ENCODE assay signal across 9 cellular contexts in genomic region chr7:101232141-101232821, GRCh38. TPM values are rescaled to one million over a fixed set of nuclear protein-coding genes. Genes with fewer than 3 reads are reported as not detected.
DNase-seq lines count a peak whose midpoint lies in the region; ATAC-seq and TF ChIP-seq lines count a peak whose summit lies in the region.
"Had no signal": no experiment of that assay in that cellular context is flagged by ENCODE, and none has a peak within 500 bp of the region (broad histone marks: within the 10 kb centered on the region; RNA-seq: fewer than 3 reads in every experiment).

No MANE protein-coding gene starts in this region.

- no peak for TF ChIP-seq CTCF in tibial nerve (IDR thresholded peaks at IDR 0.05)

- H3K9me3 ChIP-seq in tibial nerve: no peaks in the 10 kb centered on the region

- H3K4me3 ChIP-seq in tibial nerve: peak overlapping the region in 1 of 4 donors; percentile 24

- no peak for ATAC-seq in HG03097 (IDR thresholded peaks at IDR 0.05; ENCODE audit: low FRiP score, unreplicated experiment)
- no peak for ATAC-seq in HG02588 (IDR thresholded peaks at IDR 0.05; ENCODE audit: unreplicated experiment)

- peaks cover 0 to 71% (median 3%) of the 10 kb centered on the region in 3 donors for H3K36me3 ChIP-seq in tibial nerve

- H3K4me1 ChIP-seq in tibial nerve: peaks cover 0 to 26% (median 5%) of the 10 kb centered on the region in 4 donors

- TF ChIP-seq POLR2A in tibial nerve (IDR thresholded peaks at IDR 0.05): no peak

- in situ Hi-C loops in T47D (cut with HindIII; ENCODE audit: low pct_unique_long_range_greater_than_20kb, low sequenced_read_pairs): no loop called here

- DNase-seq in DMS 273 (lab: John Stamatoyannopoulos, UW; ENCODE audit: unreplicated experiment) (peak; percentile 59), DMS 273 treated with DMSO at 0.1 percent for 48 hours (lab: John Stamatoyannopoulos, UW) (no peak), T47D (ENCODE audit: low read depth in 1 of 2, low spot score in 1 of 2) (peak; percentile 75 to 76), kidney tubule cell (ENCODE audit: low spot score) (peak; percentile 71), tibial nerve (ENCODE audit: low spot score in 2 of 2) (no peak), inferior parietal cortex (ENCODE audit: extremely low spot score) (no peak)
- DNase-seq: activated CD4-positive, alpha-beta T cell treated with anti-CD3 and anti-CD28 coated beads for 1 hour had no signal

- WGBS in tibial nerve, 2 donors: 29 to 44% methylated on average over 38 to 41 of the region's 51 CpGs

- no peak for TF ChIP-seq EP300 in tibial nerve (IDR thresholded peaks at IDR 0.05)

- H3K27ac ChIP-seq in tibial nerve: peak overlapping the region in 3 of 4 donors; percentile 30 to 54 (median 52)

- no peaks in the 10 kb centered on the region for H3K27me3 ChIP-seq in tibial nerve

RNA-seq across cellular contexts. Expression of gene CLDN15, which starts 5.3 kb away (rescaled TPM):
- 10 to 100 TPM; 12.0 to 34.8 (median 25.6) TPM for total RNA-seq in tibial nerve

RNA-seq across cellular contexts. Expression of gene FIS1, which starts 12.6 kb away (rescaled TPM):
- total RNA-seq in tibial nerve: 100 to 1,000 TPM; 235 to 371 (median 348) TPM

RNA-seq across cellular contexts. Expression of gene ZNHIT1, which starts 14.3 kb away (rescaled TPM):
- total RNA-seq in tibial nerve: 100 to 1,000 TPM in 2 of 4 donors, 10 to 100 TPM in 2; 90.5 to 113 (median 99.3) TPM

RNA-seq across cellular contexts. Expression of gene PLOD3, which starts 14.9 kb away (rescaled TPM):
- 10 to 100 TPM; 42.8 to 82.2 (median 57.8) TPM for total RNA-seq in tibial nerve

RNA-seq across cellular contexts. Expression of gene MOGAT3, which starts 31.4 kb away (rescaled TPM):
- total RNA-seq in tibial nerve: not detected

Comparison
In these comparisons a context has a peak if more than half of its experiments do, and no peak if none do; other contexts are left out.
1. DNase-seq: peak in DMS 273 (single experiment), T47D (2 of 2) and kidney tubule cell (single experiment); none in DMS 273 treated with DMSO at 0.1 percent for 48 hours (single experiment), tibial nerve (0 of 2) and inferior parietal cortex (single experiment).